20 cellular contexts compared by ENCODE assay signal in genomic region chr18:58403799-58404455, GRCh38.
A peak's percentile ranks its signal among the peaks of the same experiment; 100 is the strongest.
DNase-seq lines count a peak whose midpoint lies in the region; ATAC-seq, FAIRE-seq and TF ChIP-seq lines count a peak whose summit lies in the region.
"Had no signal": no experiment of that assay in that cellular context is flagged by ENCODE, and none has a peak within 500 bp of the region (broad histone marks: within the 10 kb centered on the region; RNA-seq: fewer than 3 reads in every experiment).

No MANE protein-coding gene starts in this region.

- H4K20me1 ChIP-seq in K562 (replicated peaks; ENCODE audit: control insufficient read depth, insufficient read depth, low read length), result no peaks in the 10 kb centered on the region

- H3K79me2 ChIP-seq in K562 (ENCODE audit: control insufficient read depth, insufficient read depth, low read length), result no peaks in the 10 kb centered on the region

- H3K4me1 Mint-ChIP-seq in stimulated activated naive CD8-positive, alpha-beta T cell treated with anti-CD3 and anti-CD28 coated beads, Interleukin-15, amount 100 ng/mL, for 72 hours, result peaks cover 12% of the 10 kb centered on the region
- H3K4me1 Mint-ChIP-seq in stimulated activated effector memory CD8-positive, alpha-beta T cell treated with anti-CD3 and anti-CD28 coated beads, Interleukin-12 subunit alpha, Interleukin-12 subunit beta, amount 100 ng/mL, for 72 hours, result peaks cover 6% of the 10 kb centered on the region
- no peaks in the 10 kb centered on the region for H3K4me1 Mint-ChIP-seq in Calu3 (ENCODE audit: low read depth, unreplicated experiment)

- H2AFZ ChIP-seq in K562 (ENCODE audit: low read depth, low read length), result no peak overlapping the region
- H2AFZ ChIP-seq: PC-9 had no signal

- no peak for FAIRE-seq in K562 (lab: Jason Lieb, UNC)

- ATAC-seq in stimulated activated naive CD8-positive, alpha-beta T cell treated with anti-CD3 and anti-CD28 coated beads, Interleukin-15, amount 100 ng/mL, for 72 hours, result peak; percentile 5
- ATAC-seq in stimulated activated naive CD8-positive, alpha-beta T cell treated with anti-CD3 and anti-CD28 coated beads, Interleukin-15, Interleukin-2, amounts not matched to agents 100 U/mL and 50 U/mL, for 24 hours, result no peak
- no peak for ATAC-seq in K562
- ATAC-seq in left lobe of liver, result peak; percentile 35
- no peak for ATAC-seq in stimulated activated effector memory CD8-positive, alpha-beta T cell treated with anti-CD3 and anti-CD28 coated beads, Interleukin-12 subunit alpha, Interleukin-12 subunit beta, amount 100 ng/mL, for 72 hours
- no peak for ATAC-seq in GM21381 (IDR thresholded peaks at IDR 0.05; ENCODE audit: unreplicated experiment)
- ATAC-seq: HCT116 had no signal

- intact Hi-C loops in K562 (cut with micrococcal nuclease), result no loop called here
- intact Hi-C loops in Calu3 (cut with micrococcal nuclease; ENCODE audit: unreplicated experiment), result no loop called here

- DNase-seq in stimulated activated naive CD8-positive, alpha-beta T cell treated with anti-CD3 and anti-CD28 coated beads, Interleukin-15, amount 100 ng/mL, for 72 hours, result no peak
- DNase-seq in stimulated activated naive CD8-positive, alpha-beta T cell treated with anti-CD3 and anti-CD28 coated beads, Interleukin-15, Interleukin-2, amounts not matched to agents 100 U/mL and 50 U/mL, for 24 hours, result no peak
- DNase-seq in K562 (ENCODE audit: extremely low read depth in 1 of 4, low spot score in 3 of 4) (no peak), left lobe of liver (ENCODE audit: low spot score) (peak; percentile 72), SIG-M5 (lab: John Stamatoyannopoulos, UW) (no peak), Calu3 (no peak)
- DNase-seq in stimulated activated effector memory CD8-positive, alpha-beta T cell treated with anti-CD3 and anti-CD28 coated beads, Interleukin-12 subunit alpha, Interleukin-12 subunit beta, amount 100 ng/mL, for 72 hours (ENCODE audit: low spot score in 2 of 2), result no peak
- DNase-seq: C1 segment of cervical spinal cord, DMS 273 treated with DMSO at 0.1 percent for 48 hours, DND-41, KBM-7, NCI-H1105, NCI-H187, NCI-H226, NCI-H524, NCI-H82, PC-9 had no signal

- H3K9ac ChIP-seq in K562 (ENCODE audit: insufficient read depth in 1 of 2, low read depth in 2 of 2, low read length in 2 of 2), result no peak overlapping the region

- in situ Hi-C loops in K562 (cut with MboI), result no loop called here

- H3K9me3 ChIP-seq in K562 (replicated peaks; ENCODE audit: control insufficient read depth, insufficient read depth, low read depth, low read length), result no peaks in the 10 kb centered on the region

- TF ChIP-seq CTCF in K562 (IDR thresholded peaks at IDR 0.05 in 2 of 3, conservative IDR thresholded peaks at IDR 0.05 in 1 of 3; ENCODE audit: insufficient read depth in 2 of 3, low read depth in 1 of 3, low read length in 3 of 3), result no peak
- TF ChIP-seq CTCF in Calu3 (IDR thresholded peaks at IDR 0.05; ENCODE audit: unreplicated experiment), result no peak

- H3K27me3 ChIP-seq in K562 (ENCODE audit: control insufficient read depth in 2 of 2, insufficient read depth in 2 of 2, low read length in 2 of 2), result peaks cover 10 to 23% of the 10 kb centered on the region in 2 experiments; a peak in 4 of 5 replicates

- H3K4me1 ChIP-seq in K562 (replicated peaks in 1 of 2; ENCODE audit: control insufficient read depth in 2 of 2, insufficient read depth in 2 of 2, low read length in 2 of 2), result no peaks in the 10 kb centered on the region

- no peaks in the 10 kb centered on the region for H3K27me3 Mint-ChIP-seq in stimulated activated naive CD8-positive, alpha-beta T cell treated with anti-CD3 and anti-CD28 coated beads, Interleukin-15, amount 100 ng/mL, for 72 hours
- H3K27me3 Mint-ChIP-seq in Calu3 (ENCODE audit: unreplicated experiment), result no peaks in the 10 kb centered on the region

- POLR2A ChIA-PET in K562 (lab: Yijun Ruan, JAX), result no interaction called here

- CTCF ChIA-PET in K562 (lab: Yijun Ruan, JAX; ENCODE audit: low intra/inter-chr PET ratio) (no interaction called here), Calu3 (lab: Charles Lee) (interaction anchor here (0.8 kb wide), 1 partner anchor 360 kb away, joined by 3 read pairs; no protein-coding TSS in a partner anchor)

- H3K27ac ChIP-seq in K562 (ENCODE audit: extremely low read depth, low read depth, low read length), result no peak overlapping the region
- H3K27ac ChIP-seq: PC-9, RWPE1 had no signal

- H3K4me3 Mint-ChIP-seq in stimulated activated naive CD8-positive, alpha-beta T cell treated with anti-CD3 and anti-CD28 coated beads, Interleukin-15, amount 100 ng/mL, for 72 hours, result no peak overlapping the region
- no peak overlapping the region for H3K4me3 Mint-ChIP-seq in stimulated activated effector memory CD8-positive, alpha-beta T cell treated with anti-CD3 and anti-CD28 coated beads, Interleukin-12 subunit alpha, Interleukin-12 subunit beta, amount 100 ng/mL, for 72 hours
- no peak overlapping the region for H3K4me3 Mint-ChIP-seq in Calu3 (ENCODE audit: low read depth, unreplicated experiment)

- no peak for TF ChIP-seq RAD21 in K562 (CRISPR knock-in tag; conservative IDR thresholded peaks at IDR 0.05 in 1 of 2, IDR thresholded peaks at IDR 0.05 in 1 of 2)

- H3K27ac Mint-ChIP-seq in stimulated activated naive CD8-positive, alpha-beta T cell treated with anti-CD3 and anti-CD28 coated beads, Interleukin-15, amount 100 ng/mL, for 72 hours, result no peak overlapping the region
- peak overlapping the region; percentile 56 for H3K27ac Mint-ChIP-seq in stimulated activated effector memory CD8-positive, alpha-beta T cell treated with anti-CD3 and anti-CD28 coated beads, Interleukin-12 subunit alpha, Interleukin-12 subunit beta, amount 100 ng/mL, for 72 hours
- no peak overlapping the region for H3K27ac Mint-ChIP-seq in Calu3 (ENCODE audit: unreplicated experiment)

- H3K36me3 ChIP-seq in K562 (ENCODE audit: control insufficient read depth, insufficient read depth, low read length), result no peaks in the 10 kb centered on the region

- WGBS in K562 (ENCODE audit: insufficient coverage, low coverage, missing lambda C conversion rate), result 16% methylated on average over 17 of the region's 21 CpGs

- no peaks in the 10 kb centered on the region for H3K36me3 Mint-ChIP-seq in stimulated activated effector memory CD8-positive, alpha-beta T cell treated with anti-CD3 and anti-CD28 coated beads, Interleukin-12 subunit alpha, Interleukin-12 subunit beta, amount 100 ng/mL, for 72 hours
- H3K36me3 Mint-ChIP-seq in Calu3 (ENCODE audit: insufficient read depth, unreplicated experiment), result peaks cover 25% of the 10 kb centered on the region

- H3K9me3 Mint-ChIP-seq in stimulated activated naive CD8-positive, alpha-beta T cell treated with anti-CD3 and anti-CD28 coated beads, Interleukin-15, amount 100 ng/mL, for 72 hours, result no peaks in the 10 kb centered on the region
- H3K9me3 Mint-ChIP-seq in stimulated activated effector memory CD8-positive, alpha-beta T cell treated with anti-CD3 and anti-CD28 coated beads, Interleukin-12 subunit alpha, Interleukin-12 subunit beta, amount 100 ng/mL, for 72 hours, result no peaks in the 10 kb centered on the region
- H3K9me3 Mint-ChIP-seq in Calu3 (ENCODE audit: low read depth, unreplicated experiment), result no peaks in the 10 kb centered on the region

- TF ChIP-seq POLR2A in K562 (conservative IDR thresholded peaks at IDR 0.05), result no peak

- no peaks in the 10 kb centered on the region for H3K9me1 ChIP-seq in K562 (ENCODE audit: control insufficient read depth, insufficient read depth, low read length)

- H3K4me2 ChIP-seq in K562 (ENCODE audit: insufficient read depth, low read length), result no peak overlapping the region
- H3K4me2 ChIP-seq: PC-9 had no signal

- no peak for TF ChIP-seq EP300 in K562 (IDR thresholded peaks at IDR 0.05; ENCODE audit: low read length)

- BruUV-seq in K562 (replicated peaks; lab: Mats Ljungman, UMichigan), result no TSS peak
- BruUV-seq in Calu3 (replicated peaks; lab: Mats Ljungman, UMichigan), result no TSS peak

- H3K4me3 ChIP-seq in K562, result no peak overlapping the region
- H3K4me3 ChIP-seq: PC-9 had no signal

TF ChIP-seq in K562, 482 proteins besides CTCF, POLR2A, EP300 and RAD21 (continues in another document):
- TF ChIP-seq ZBTB11 (CRISPR knock-in tag; IDR thresholded peaks at IDR 0.05) (no peak), RAD51 (IDR thresholded peaks at IDR 0.05; ENCODE audit: borderline replicate concordance, low read depth) (peak; percentile 44; the same call in 1 of the 2 replicates), PML (IDR thresholded peaks at IDR 0.05; ENCODE audit: low read length) (no peak), TFE3 (CRISPR knock-in tag; IDR thresholded peaks at IDR 0.05) (peak; percentile 63)

Comparison
In these comparisons a context has a peak if more than half of its experiments do, and no peak if none do; other contexts are left out.
1. ATAC-seq: peak in stimulated activated naive CD8-positive, alpha-beta T cell treated with anti-CD3 and anti-CD28 coated beads, Interleukin-15, amount 100 ng/mL, for 72 hours (single experiment) and left lobe of liver (single experiment); none in stimulated activated naive CD8-positive, alpha-beta T cell treated with anti-CD3 and anti-CD28 coated beads, Interleukin-15, Interleukin-2, amounts not matched to agents 100 U/mL and 50 U/mL, for 24 hours (single experiment), K562 (single experiment), stimulated activated effector memory CD8-positive, alpha-beta T cell treated with anti-CD3 and anti-CD28 coated beads, Interleukin-12 subunit alpha, Interleukin-12 subunit beta, amount 100 ng/mL, for 72 hours (single experiment) and GM21381 (single experiment).